In genomic region chr6:137341721-137342195, GRCh38 we compare ENCODE assay signal across 9 cellular contexts.
A peak's percentile ranks its signal among the peaks of the same experiment; 100 is the strongest.
DNase-seq lines count a peak whose midpoint lies in the region; ATAC-seq and TF ChIP-seq lines count a peak whose summit lies in the region.
"Had no signal": no experiment of that assay in that cellular context is flagged by ENCODE, and none has a peak within 500 bp of the region (broad histone marks: within the 10 kb centered on the region; RNA-seq: fewer than 3 reads in every experiment).

No MANE protein-coding gene starts in this region.

- 55 to 59% methylated on average over 15 of the region's 15 CpGs for WGBS in heart right ventricle, 2 donors

- no peaks in the 10 kb centered on the region for H3K9me3 Mint-ChIP-seq in activated T-cell treated with anti-CD3 and anti-CD28 coated beads, Interleukin-2, amount 50 U/mL, for 4 hours

- DNase-seq in activated CD4-positive, CD25-positive, alpha-beta regulatory T cell (lab: John Stamatoyannopoulos, UW): peak in 3 of 4 experiments; percentile 4 to 15 (median 7)
- no peak for DNase-seq in activated CD4-positive, CD25-positive, alpha-beta regulatory T cell treated with anti-CD3 and anti-CD28 coated beads, Interleukin-2, amount 50 U/mL, for 72 hours
- DNase-seq in NCI-H524 treated with DMSO at 0.1 percent for 48 hours (lab: John Stamatoyannopoulos, UW) (peak; percentile 69), heart right ventricle (peak; percentile 6 to 23), HuH-7 (ENCODE audit: low spot score) (no peak)
- DNase-seq in activated T-cell treated with anti-CD3 and anti-CD28 coated beads, Interleukin-2, amount 50 U/mL, for 4 hours: peak; percentile 45
- peak; percentile 38 for DNase-seq in stimulated activated CD4-positive, alpha-beta T cell treated with anti-CD3 and anti-CD28 coated beads, Interleukin-2, amount 100 ng/mL, for 4 hours (ENCODE audit: low read depth)

- H3K36me3 Mint-ChIP-seq in activated T-cell treated with anti-CD3 and anti-CD28 coated beads, Interleukin-2, amount 50 U/mL, for 4 hours (ENCODE audit: insufficient read depth): no peaks in the 10 kb centered on the region

- H3K4me1 ChIP-seq in heart right ventricle: peaks cover 0 to 14% (median 0%) of the 10 kb centered on the region in 9 donors

- peak; percentile 41 to 48 for ATAC-seq in activated T-cell treated with anti-CD3 and anti-CD28 coated beads, Interleukin-2, amount 50 U/mL, for 4 hours
- peak in 6 of 8 donors; percentile 22 to 63 (median 38) for ATAC-seq in heart right ventricle
- no peak for ATAC-seq in GM18907 (IDR thresholded peaks at IDR 0.05; ENCODE audit: unreplicated experiment)

- peaks cover 0 to 4% (median 0%) of the 10 kb centered on the region in 7 donors for H3K27me3 ChIP-seq in heart right ventricle
- H3K27me3 ChIP-seq: heart left ventricle had no signal

- no peaks in the 10 kb centered on the region for H3K9me3 ChIP-seq in heart right ventricle
- H3K9me3 ChIP-seq: heart left ventricle had no signal

- peak in 3 of 9 donors; percentile 14 to 45 (median 22) for TF ChIP-seq CTCF in heart right ventricle (IDR thresholded peaks at IDR 0.05)

- peaks cover 2% of the 10 kb centered on the region for H3K27me3 Mint-ChIP-seq in activated T-cell treated with anti-CD3 and anti-CD28 coated beads, Interleukin-2, amount 50 U/mL, for 4 hours (ENCODE audit: low read depth)

- H3K36me3 ChIP-seq in heart right ventricle: no peaks in the 10 kb centered on the region
- H3K36me3 ChIP-seq: heart left ventricle had no signal

- intact Hi-C loops in heart right ventricle (cut with DNase I): loop anchor here in 1 of 10 donors (10.0 kb wide), 1 partner anchor 293 kb away; no protein-coding TSS in a partner anchor

- no peak overlapping the region for H3K27ac ChIP-seq in heart right ventricle
- H3K27ac ChIP-seq: heart left ventricle had no signal

- peaks cover 14% of the 10 kb centered on the region for H3K4me1 Mint-ChIP-seq in activated T-cell treated with anti-CD3 and anti-CD28 coated beads, Interleukin-2, amount 50 U/mL, for 4 hours (ENCODE audit: low read depth)

- peak overlapping the region; percentile 79 for H3K4me3 Mint-ChIP-seq in activated T-cell treated with anti-CD3 and anti-CD28 coated beads, Interleukin-2, amount 50 U/mL, for 4 hours

- H3K4me3 ChIP-seq in heart right ventricle: no peak overlapping the region

Comparison
In these comparisons a context has a peak if more than half of its experiments do, and no peak if none do; other contexts are left out.
1. DNase-seq: peak in activated CD4-positive, CD25-positive, alpha-beta regulatory T cell (3 of 4), NCI-H524 treated with DMSO at 0.1 percent for 48 hours (single experiment), activated T-cell treated with anti-CD3 and anti-CD28 coated beads, Interleukin-2, amount 50 U/mL, for 4 hours (single experiment), heart right ventricle (2 of 2) and stimulated activated CD4-positive, alpha-beta T cell treated with anti-CD3 and anti-CD28 coated beads, Interleukin-2, amount 100 ng/mL, for 4 hours (single experiment); none in activated CD4-positive, CD25-positive, alpha-beta regulatory T cell treated with anti-CD3 and anti-CD28 coated beads, Interleukin-2, amount 50 U/mL, for 72 hours (single experiment) and HuH-7 (single experiment).